In the genomic region with DNA sequence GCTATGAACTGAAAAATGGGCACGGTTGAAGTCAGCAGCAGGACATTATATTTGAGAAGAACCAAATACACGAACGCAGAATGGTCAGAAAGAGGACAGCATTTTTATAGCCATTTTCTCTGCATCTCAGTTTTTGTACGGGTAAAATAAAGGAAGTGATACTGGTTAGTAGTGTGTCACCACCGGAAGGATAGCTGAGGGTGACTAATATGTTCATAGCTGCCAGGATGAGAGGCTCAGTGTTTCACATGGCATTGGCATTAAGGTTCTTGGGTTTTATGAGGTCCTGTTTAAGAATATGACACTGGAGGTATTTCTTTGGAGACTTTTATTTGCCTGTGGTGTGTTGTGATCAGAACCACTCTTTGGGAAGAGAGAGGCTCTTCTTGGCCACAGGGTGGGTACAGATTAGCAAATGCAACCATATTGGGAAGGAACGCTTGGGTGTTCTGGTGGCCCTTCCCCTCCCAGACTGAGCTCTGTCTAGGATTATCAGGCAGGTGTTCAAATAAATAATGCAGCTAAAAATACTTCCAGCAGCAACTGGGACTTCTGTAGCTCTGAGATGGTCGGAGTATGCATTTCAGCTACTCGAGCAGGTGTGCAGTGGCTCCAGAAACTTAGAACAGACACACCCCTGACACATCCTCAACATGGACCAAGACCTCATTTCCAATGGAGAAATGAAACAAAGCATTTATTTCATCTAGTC, we compare ENCODE assay signal across 8 cellular contexts.
DNase-seq lines count a peak whose midpoint lies in the region; ATAC-seq and TF ChIP-seq lines count a peak whose summit lies in the region.

No MANE protein-coding gene starts in this region.

- ATAC-seq in GM18858 (IDR thresholded peaks at IDR 0.05; ENCODE audit: unreplicated experiment) (peak; percentile 95), HG02885 (IDR thresholded peaks at IDR 0.05; ENCODE audit: poor library complexity, unreplicated experiment) (peak; percentile 77)
- ATAC-seq in naive thymus-derived CD4-positive, alpha-beta T cell = peak; percentile 80

- H3K36me3 Mint-ChIP-seq in naive thymus-derived CD4-positive, alpha-beta T cell = no peaks in the 10 kb centered on the region
- H3K36me3 Mint-ChIP-seq in T-helper 2 cell treated with Interferon-gamma antibody and Interleukin-4, amounts not matched to agents 5 μg/mL and 100 μg/mL, for 36 hours (ENCODE audit: low read depth) = no peaks in the 10 kb centered on the region

- no peak overlapping the region for H3K4me3 ChIP-seq in naive thymus-derived CD4-positive, alpha-beta T cell (ENCODE audit: low read length)

- CTCF ChIA-PET in naive thymus-derived CD4-positive, alpha-beta T cell (lab: Charles Lee) = no interaction called here

- H3K4me3 Mint-ChIP-seq in naive thymus-derived CD4-positive, alpha-beta T cell = no peak overlapping the region
- H3K4me3 Mint-ChIP-seq in T-helper 2 cell treated with Interferon-gamma antibody and Interleukin-4, amounts not matched to agents 5 μg/mL and 100 μg/mL, for 36 hours = no peak overlapping the region

- peaks cover 0 to 4% (median 0%) of the 10 kb centered on the region in 11 donors for H3K9me3 Mint-ChIP-seq in naive thymus-derived CD4-positive, alpha-beta T cell
- H3K9me3 Mint-ChIP-seq in T-helper 2 cell treated with Interferon-gamma antibody and Interleukin-4, amounts not matched to agents 5 μg/mL and 100 μg/mL, for 36 hours = no peaks in the 10 kb centered on the region

- H3K4me1 Mint-ChIP-seq in naive thymus-derived CD4-positive, alpha-beta T cell = peaks cover 0 to 10% (median 0%) of the 10 kb centered on the region in 7 donors
- H3K4me1 Mint-ChIP-seq in T-helper 2 cell treated with Interferon-gamma antibody and Interleukin-4, amounts not matched to agents 5 μg/mL and 100 μg/mL, for 36 hours (ENCODE audit: low read depth) = peaks cover 14% of the 10 kb centered on the region

- in situ Hi-C loops in GM13976 (cut with MboI; ENCODE audit: low sequenced_read_pairs, unreplicated experiment) = no loop called here
- in situ Hi-C loops in GM13977 (cut with MboI; ENCODE audit: low pct_unique_long_range_greater_than_20kb, low sequenced_read_pairs, unreplicated experiment) = no loop called here

- peaks cover 0 to 12% (median 5%) of the 10 kb centered on the region in 5 donors for H3K27me3 Mint-ChIP-seq in naive thymus-derived CD4-positive, alpha-beta T cell
- H3K27me3 Mint-ChIP-seq in T-helper 2 cell treated with Interferon-gamma antibody and Interleukin-4, amounts not matched to agents 5 μg/mL and 100 μg/mL, for 36 hours (ENCODE audit: low read depth) = no peaks in the 10 kb centered on the region

- H3K4me1 ChIP-seq in naive thymus-derived CD4-positive, alpha-beta T cell (ENCODE audit: control insufficient read depth in 2 of 2, insufficient read depth in 2 of 2, low read length in 2 of 2) = no peaks in the 10 kb centered on the region

- DNase-seq in RPMI7951 (ENCODE audit: low read depth) (peak; percentile 78), GM13976 (ENCODE audit: low spot score) (no peak), GM13977 (ENCODE audit: low spot score) (no peak), GDM1 (lab: John Stamatoyannopoulos, UW) (no peak)
- no peak for DNase-seq in naive thymus-derived CD4-positive, alpha-beta T cell
- DNase-seq in T-helper 2 cell treated with Interferon-gamma antibody and Interleukin-4, amounts not matched to agents 5 μg/mL and 100 μg/mL, for 36 hours (ENCODE audit: low spot score) = no peak

- no peak overlapping the region for H3K27ac ChIP-seq in naive thymus-derived CD4-positive, alpha-beta T cell (ENCODE audit: low read depth, low read length)

- H3K27ac Mint-ChIP-seq in naive thymus-derived CD4-positive, alpha-beta T cell = no peak overlapping the region
- no peak overlapping the region for H3K27ac Mint-ChIP-seq in T-helper 2 cell treated with Interferon-gamma antibody and Interleukin-4, amounts not matched to agents 5 μg/mL and 100 μg/mL, for 36 hours

- H3K27me3 ChIP-seq in naive thymus-derived CD4-positive, alpha-beta T cell (ENCODE audit: control insufficient read depth in 2 of 2, insufficient read depth in 2 of 2, low read length in 2 of 2) = no peaks in the 10 kb centered on the region

- intact Hi-C loops in naive thymus-derived CD4-positive, alpha-beta T cell (cut with micrococcal nuclease) = no loop called here

- H3K9me3 ChIP-seq in naive thymus-derived CD4-positive, alpha-beta T cell (ENCODE audit: control insufficient read depth in 2 of 3, low read length in 3 of 3) = no peaks in the 10 kb centered on the region

- H3K36me3 ChIP-seq in naive thymus-derived CD4-positive, alpha-beta T cell (ENCODE audit: control insufficient read depth in 2 of 3, insufficient read depth in 3 of 3, low read length in 3 of 3) = no peaks in the 10 kb centered on the region

- POLR2A ChIA-PET in naive thymus-derived CD4-positive, alpha-beta T cell (lab: Charles Lee) = no interaction called here

- TF ChIP-seq CTCF in GM13976 (IDR thresholded peaks at IDR 0.05; ENCODE audit: borderline replicate concordance, control extremely low read depth, extremely low read depth, insufficient read depth, missing control alignments) (no peak), GM13977 (IDR thresholded peaks at IDR 0.05; ENCODE audit: extremely low read depth, insufficient read depth, missing control alignments) (no peak)
